In the genomic region with DNA sequence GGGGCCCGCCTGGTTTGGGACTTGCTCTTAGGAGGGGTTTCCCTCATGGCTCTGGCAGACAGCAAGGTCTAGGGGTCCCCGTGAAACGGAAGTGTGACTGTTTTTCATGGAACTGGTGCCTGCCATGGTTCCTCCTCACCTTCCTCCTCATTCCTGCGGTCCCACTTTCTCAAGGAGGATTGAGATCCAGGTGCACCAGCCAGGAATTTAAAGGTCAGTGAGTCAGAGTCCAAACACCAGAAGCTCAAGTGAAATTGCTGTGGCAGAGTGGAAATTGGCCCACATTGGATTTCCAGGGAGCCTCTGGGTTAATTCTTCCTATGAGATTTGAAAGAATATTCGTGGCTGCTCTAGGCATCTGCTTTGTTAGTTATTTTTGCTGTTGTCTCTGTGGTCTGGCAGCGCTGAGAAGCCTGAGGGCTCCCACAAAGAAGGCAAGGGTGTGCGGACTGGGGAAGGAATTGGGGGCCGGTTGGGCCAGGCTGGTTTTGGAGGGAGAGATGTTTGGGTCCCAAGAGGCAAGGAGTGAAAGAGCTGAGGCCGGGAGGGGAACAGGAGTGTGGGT, we compare ENCODE assay signal across 21 cellular contexts.
DNase-seq lines count a peak whose midpoint lies in the region; FAIRE-seq lines count a peak whose summit lies in the region.
"Had no signal": no experiment of that assay in that cellular context is flagged by ENCODE, and none has a peak within 500 bp of the region (broad histone marks: within the 10 kb centered on the region; RNA-seq: fewer than 3 reads in every experiment).

No MANE protein-coding gene starts in this region.

- no peak overlapping the region for H3K4me2 ChIP-seq in trophoblast cell (ENCODE audit: low read length)

- H4K8ac ChIP-seq in trophoblast cell (ENCODE audit: low read depth, low read length) = no peak overlapping the region

- no peak for FAIRE-seq in HTR-8/SVneo (lab: Jason Lieb, UNC)
- FAIRE-seq: GM12891, K562, RCC 7860 had no signal

- H3K27ac ChIP-seq in SJCRH30 (peak overlapping the region; percentile 61), trophoblast cell (ENCODE audit: low read depth, low read length) (no peak overlapping the region)
- H3K27ac ChIP-seq: BLaER1 treated with 17β-estradiol and CSF1 and Interleukin-3, amounts not matched to agents 10 nM and 100 nM had no signal

- H2AK5ac ChIP-seq in trophoblast cell (ENCODE audit: low read length) = no peak overlapping the region

- no peak overlapping the region for H3K4me3 ChIP-seq in SJCRH30
- no peak overlapping the region for H3K4me3 ChIP-seq in trophoblast cell (ENCODE audit: low read depth, low read length)
- no peak overlapping the region for H3K4me3 ChIP-seq in HAP-1
- H3K4me3 ChIP-seq: BLaER1 treated with 17β-estradiol and CSF1 and Interleukin-3, amounts not matched to agents 10 nM and 100 nM; K562 had no signal

- no peaks in the 10 kb centered on the region for H3K79me1 ChIP-seq in trophoblast cell (ENCODE audit: low read length)

- no peaks in the 10 kb centered on the region for H3K79me2 ChIP-seq in trophoblast cell (ENCODE audit: control insufficient read depth, insufficient read depth, low read length, poor library complexity)

- no peak overlapping the region for H2AFZ ChIP-seq in trophoblast cell (ENCODE audit: insufficient read depth, low read length, poor library complexity)

- no peak overlapping the region for H2BK12ac ChIP-seq in trophoblast cell (ENCODE audit: low read length)

- in situ Hi-C loops in HAP-1 (cut with MboI; ENCODE audit: low sequenced_read_pairs) = no loop called here

- H4K91ac ChIP-seq in trophoblast cell (ENCODE audit: low read depth, low read length) = no peak overlapping the region

- no peak overlapping the region for H3K14ac ChIP-seq in trophoblast cell (ENCODE audit: low read length)

- no peaks in the 10 kb centered on the region for H3K9me3 ChIP-seq in SJCRH30 (replicated peaks)
- peaks cover 3% of the 10 kb centered on the region for H3K9me3 ChIP-seq in trophoblast cell (ENCODE audit: insufficient read depth, low read depth, low read length)
- no peaks in the 10 kb centered on the region for H3K9me3 ChIP-seq in HAP-1
- H3K9me3 ChIP-seq: BLaER1 treated with 17β-estradiol and CSF1 and Interleukin-3, amounts not matched to agents 10 nM and 100 nM had no signal

- peak; percentile 27 for DNase-seq in Daoy (ENCODE audit: low read depth)
- DNase-seq in SJCRH30 = peak in 1 of 2 experiments; percentile 17
- peak; percentile 23 for DNase-seq in dermis blood vessel endothelial cell
- peak; percentile 47 to 48 for DNase-seq in trophoblast cell
- no peak for DNase-seq in amniotic stem cell (lab: John Stamatoyannopoulos, UW)
- DNase-seq in HAP-1 (ENCODE audit: low spot score in 2 of 2) = no peak
- no peak for DNase-seq in midbrain (lab: John Stamatoyannopoulos, UW)
- no peak for DNase-seq in HTR-8/SVneo (ENCODE audit: insufficient read length, low spot score)
- DNase-seq: 8988T; CD4-positive, alpha-beta memory T cell; DND-41; H7; HFFc6; NCI-H1105 treated with DMSO at 0.1 percent for 48 hours; NCI-H2081; NCI-H2171 treated with DMSO at 0.1 percent for 48 hours; NCI-H524 treated with DMSO at 0.1 percent for 48 hours had no signal

- no peak overlapping the region for H2BK120ac ChIP-seq in trophoblast cell (ENCODE audit: insufficient read depth, low read length, poor library complexity)

- H2BK5ac ChIP-seq in trophoblast cell (ENCODE audit: low read depth, low read length, poor library complexity) = no peak overlapping the region

- no peak overlapping the region for H3K23ac ChIP-seq in trophoblast cell (ENCODE audit: low read length)

- H3K4ac ChIP-seq in trophoblast cell (ENCODE audit: low read depth, low read length) = no peak overlapping the region

- H3K18ac ChIP-seq in trophoblast cell (ENCODE audit: low read length) = no peak overlapping the region

- no peak overlapping the region for H4K12ac ChIP-seq in trophoblast cell (ENCODE audit: low read depth, low read length)

- H3K9ac ChIP-seq in trophoblast cell (ENCODE audit: low read length) = no peak overlapping the region
- H3K9ac ChIP-seq: BLaER1 treated with 17β-estradiol and CSF1 and Interleukin-3, amounts not matched to agents 10 nM and 100 nM had no signal

- H3K36me3 ChIP-seq in SJCRH30 (no peaks in the 10 kb centered on the region), trophoblast cell (ENCODE audit: control insufficient read depth in 1 of 2, insufficient read depth in 2 of 2, low read length in 2 of 2) (no peaks in the 10 kb centered on the region), HAP-1 (replicated peaks) (no peaks in the 10 kb centered on the region)
- H3K36me3 ChIP-seq: BLaER1 treated with 17β-estradiol and CSF1 and Interleukin-3, amounts not matched to agents 10 nM and 100 nM had no signal

- no CpG with 5 or more reads among the region's 9 CpGs for WGBS in trophoblast cell (ENCODE audit: extremely low coverage, insufficient coverage, insufficient read length)

- H3K4me1 ChIP-seq in SJCRH30 = peaks cover 17% of the 10 kb centered on the region
- H3K4me1 ChIP-seq in trophoblast cell (ENCODE audit: control insufficient read depth in 1 of 2, insufficient read depth in 2 of 2, low read length in 2 of 2) = peaks cover 3 to 5% of the 10 kb centered on the region in 2 experiments
- H3K4me1 ChIP-seq in HAP-1 = no peaks in the 10 kb centered on the region

- no peaks in the 10 kb centered on the region for H3K27me3 ChIP-seq in SJCRH30
- no peaks in the 10 kb centered on the region for H3K27me3 ChIP-seq in trophoblast cell (ENCODE audit: insufficient read depth, low read length)
- H3K27me3 ChIP-seq in HAP-1 (ENCODE audit: low read depth) = no peaks in the 10 kb centered on the region
- H3K27me3 ChIP-seq: BLaER1 treated with 17β-estradiol and CSF1 and Interleukin-3, amounts not matched to agents 10 nM and 100 nM had no signal

Comparison
In these comparisons a context has a peak if more than half of its experiments do, and no peak if none do; other contexts are left out.
1. DNase-seq: peak in Daoy (single experiment), dermis blood vessel endothelial cell (single experiment) and trophoblast cell (2 of 2); none in amniotic stem cell (single experiment), HAP-1 (0 of 2), midbrain (single experiment) and HTR-8/SVneo (single experiment).